8 cellular contexts compared by ENCODE assay signal in genomic region chrX:13646154-13646549, GRCh38. TPM values are rescaled to one million over a fixed set of nuclear protein-coding genes. Genes with fewer than 3 reads are reported as not detected.
A peak's percentile ranks its signal among the peaks of the same experiment; 100 is the strongest.
DNase-seq lines count a peak whose midpoint lies in the region; ATAC-seq and TF ChIP-seq lines count a peak whose summit lies in the region.

No MANE protein-coding gene starts in this region.

- intact Hi-C loops in posterior vena cava (cut with DNase I) = loop anchor here in 1 of 2 donors (5.0 kb wide), 1 partner anchor 139 kb away; no protein-coding TSS in a partner anchor

- no peak for ATAC-seq in HG02678 (IDR thresholded peaks at IDR 0.05; ENCODE audit: unreplicated experiment)
- no peak for ATAC-seq in HG03196 (IDR thresholded peaks at IDR 0.05; ENCODE audit: unreplicated experiment)

- DNase-seq in AML-193 (lab: John Stamatoyannopoulos, UW) (peak; percentile 20 to 21), GM13977 (ENCODE audit: low spot score) (peak; percentile 28), NCI-H446 treated with DMSO at 0.1 percent for 48 hours (lab: John Stamatoyannopoulos, UW) (peak; percentile 3), glomerular visceral epithelial cell (ENCODE audit: extremely low spot score) (peak; percentile 39), posterior vena cava (ENCODE audit: low spot score) (peak; percentile 83)
- peak; percentile 34 for DNase-seq in activated naive CD4-positive, alpha-beta T cell treated with Interleukin-2 at 50 U/mL for 16 hours

- in situ Hi-C loops in GM13977 (cut with MboI; ENCODE audit: low pct_unique_long_range_greater_than_20kb, low sequenced_read_pairs, unreplicated experiment) = no loop called here

- peak; percentile 76 for TF ChIP-seq CTCF in GM13977 (IDR thresholded peaks at IDR 0.05; ENCODE audit: extremely low read depth, insufficient read depth, missing control alignments)

RNA-seq across cellular contexts. Expression of gene TCEANC, which starts 6.8 kb away (rescaled TPM):
- 1 to 10 TPM; 3.3 to 3.8 TPM for total RNA-seq in posterior vena cava

RNA-seq across cellular contexts. Expression of gene RAB9A, which starts 42.8 kb away (rescaled TPM):
- 10 to 100 TPM; 16.2 to 19.0 TPM for total RNA-seq in posterior vena cava

Comparison
In these comparisons a context has a peak if more than half of its experiments do, and no peak if none do; other contexts are left out.
1. DNase-seq: peak in every context shown above with its lines; median percentile 83 in posterior vena cava; 39 in glomerular visceral epithelial cell; 34 in activated naive CD4-positive, alpha-beta T cell treated with Interleukin-2 at 50 U/mL for 16 hours; 28 in GM13977; 20 in AML-193; 3 in NCI-H446 treated with DMSO at 0.1 percent for 48 hours.